Comparison of ENCODE assay signal across 11 cellular contexts in the genomic region with DNA sequence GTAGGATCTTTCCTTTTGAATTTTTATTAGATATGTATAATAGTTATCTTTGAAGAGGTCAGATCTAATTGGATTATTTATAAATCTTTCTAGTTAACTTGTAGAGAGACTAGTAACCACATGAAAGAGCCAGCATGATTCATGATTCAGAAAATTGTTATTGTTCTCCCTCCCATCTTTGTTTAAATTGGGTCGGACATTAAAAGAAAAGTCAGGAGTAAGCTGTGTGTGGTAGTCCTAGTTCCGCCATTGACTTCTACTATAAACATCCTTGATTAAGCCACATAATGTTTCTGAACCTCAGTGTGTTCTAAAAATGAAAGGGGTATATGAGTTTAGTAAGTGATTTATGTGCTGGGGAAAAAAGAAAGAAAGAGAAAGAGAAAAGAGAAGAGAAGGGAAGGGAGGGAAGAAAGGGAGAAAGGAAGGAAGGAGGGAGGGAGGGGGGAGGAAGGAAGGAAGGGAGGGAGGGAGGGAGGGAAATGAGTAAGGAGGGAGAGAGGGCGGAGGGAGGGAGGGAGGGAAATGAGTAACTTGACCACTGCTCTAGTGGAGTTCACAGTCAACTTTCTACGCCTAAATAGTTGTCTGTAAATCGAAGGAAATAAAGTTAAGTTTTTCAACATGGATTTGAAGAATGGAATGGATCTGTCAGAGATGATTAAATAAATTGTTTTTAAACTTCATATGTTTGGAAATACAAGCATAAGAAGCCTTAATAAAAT. TPM values are rescaled to one million over a fixed set of nuclear protein-coding genes. Genes with fewer than 3 reads are reported as not detected.
DNase-seq lines count a peak whose midpoint lies in the region; ATAC-seq, FAIRE-seq and TF ChIP-seq lines count a peak whose summit lies in the region.
"Had no signal": no experiment of that assay in that cellular context is flagged by ENCODE, and none has a peak within 500 bp of the region (broad histone marks: within the 10 kb centered on the region; RNA-seq: fewer than 3 reads in every experiment).

No MANE protein-coding gene starts in this region.

- H3K36me3 ChIP-seq in lower lobe of right lung = peaks cover 3% of the 10 kb centered on the region

- H3K27ac ChIP-seq in A549 (no peak overlapping the region), lower lobe of right lung (peak overlapping the region; percentile 26)

- ATAC-seq in A549 (no peak), lower lobe of right lung (no peak), GM21529 (IDR thresholded peaks at IDR 0.05; ENCODE audit: unreplicated experiment) (no peak), HG03521 (IDR thresholded peaks at IDR 0.05; ENCODE audit: unreplicated experiment) (no peak)

- no peaks in the 10 kb centered on the region for H3K9me3 ChIP-seq in A549
- H3K9me3 ChIP-seq in lower lobe of right lung = no peaks in the 10 kb centered on the region

- POLR2A ChIA-PET in A549 (lab: Yijun Ruan, JAX) = no interaction called here

- H3K27me3 ChIP-seq in lower lobe of right lung (ENCODE audit: low read depth) = no peaks in the 10 kb centered on the region

- CTCF ChIA-PET in A549 (lab: Yijun Ruan, JAX) = interaction anchor here (0.5 kb wide), 1 partner anchor 28 kb away, joined by 3 read pairs; no protein-coding TSS in a partner anchor

- H3K4me1 ChIP-seq in A549 = peaks cover 10% of the 10 kb centered on the region
- peaks cover 39% of the 10 kb centered on the region for H3K4me1 ChIP-seq in lower lobe of right lung

- 78% methylated on average over 4 of the region's 5 CpGs for WGBS in A549 (ENCODE audit: missing lambda C conversion rate)

- FAIRE-seq in A549 (lab: Jason Lieb, UNC) (no peak), endometrium (lab: Jason Lieb, UNC) (peak; percentile 74)

- TF ChIP-seq POLR2A in A549 (IDR thresholded peaks at IDR 0.05; ENCODE audit: low read length) (no peak), erythroblast (IDR thresholded peaks at IDR 0.05; ENCODE audit: low read length) (no peak)

- no peak for TF ChIP-seq EP300 in A549 (IDR thresholded peaks at IDR 0.05)

- peak overlapping the region; percentile 29; the same call in 2 of the 3 replicates for H3K4me2 ChIP-seq in A549

- no peak for TF ChIP-seq RAD21 in A549 (conservative IDR thresholded peaks at IDR 0.05 in 1 of 2, IDR thresholded peaks at IDR 0.05 in 1 of 2)

- H3K4me3 ChIP-seq in A549 = no peak overlapping the region
- no peak overlapping the region for H3K4me3 ChIP-seq in lower lobe of right lung

- intact Hi-C loops in lower lobe of right lung (cut with DNase I) = no loop called here

- TF ChIP-seq CTCF in A549 (IDR thresholded peaks at IDR 0.05) = no peak
- TF ChIP-seq CTCF in lower lobe of right lung (IDR thresholded peaks at IDR 0.05) = no peak

- in situ Hi-C loops in SK-MEL-5 (cut with HindIII; ENCODE audit: low pct_unique_long_range_greater_than_20kb, low sequenced_read_pairs) = no loop called here

- DNase-seq in A549 (ENCODE audit: low read depth in 1 of 2, low spot score in 1 of 2) = no peak
- DNase-seq in SK-MEL-5 (ENCODE audit: low read depth, low spot score) = peak; percentile 10
- DNase-seq in lower lobe of right lung = no peak
- no peak for DNase-seq in cerebellar cortex (ENCODE audit: low spot score)
- no peak for DNase-seq in erythroblast (lab: John Stamatoyannopoulos, UW)
- DNase-seq: activated CD4-positive, alpha-beta memory T cell treated with anti-CD3 and anti-CD28 coated beads for 36 hours; NCI-H1417 treated with DMSO at 0.1 percent for 48 hours; stimulated activated CD4-positive, alpha-beta T cell treated with anti-CD3 and anti-CD28 coated beads, Interleukin-4, amount 100 ng/mL, for 1 hour had no signal

TF ChIP-seq in A549, 52 proteins besides CTCF, POLR2A, EP300 and RAD21:
- TF ChIP-seq EHMT2 (IDR thresholded peaks at IDR 0.05; ENCODE audit: low read depth) = no peak
- TF ChIP-seq TFCP2L1 (CRISPR knock-in tag; IDR thresholded peaks at IDR 0.05) = no peak
- no peak for TF ChIP-seq RNF2 (IDR thresholded peaks at IDR 0.05; ENCODE audit: borderline replicate concordance, low read depth)
- no peak for TF ChIP-seq ZSCAN20 (CRISPR knock-in tag; IDR thresholded peaks at IDR 0.05)
- TF ChIP-seq SMC3 (IDR thresholded peaks at IDR 0.05) = no peak

RNA-seq across cellular contexts. Expression of a gene that starts 32.9 kb away (rescaled TPM):
- 9.0 and 11.4 TPM in 2 replicates for polyA plus RNA-seq in A549 (2011; rRNA removed)
- 3.6 and 5.4 TPM in 2 replicates for polyA plus RNA-seq in A549 (2012; cell fraction: cytosol; rRNA removed)
- polyA plus RNA-seq in A549 (2012; cell fraction: nucleus; rRNA removed) = 6.7 and 7.4 TPM in 2 replicates
- 4.5 to 5.1 TPM (median 4.7 TPM) in 3 replicates for polyA plus RNA-seq in A549 (2017; fragmentation: RNase III; extraction: RNeasy Plus Mini Kit Qiagen cat#74134 plus additional on column Dnase treatment)
- polyA minus RNA-seq in A549 (2011; rRNA and poly(A)+ RNA removed) = 16.7 and 20.0 TPM in 2 replicates
- total RNA-seq in SK-MEL-5 (2014; rRNA removed; shearing (Covaris generic)) = 17.5 and 20.9 TPM in 2 replicates
- 19.2 and 25.2 TPM in 2 replicates for polyA plus RNA-seq in SK-MEL-5 (2015; cell fraction: cytosol; rRNA removed)
- 16.6 and 19.1 TPM in 2 replicates for polyA plus RNA-seq in SK-MEL-5 (2015; cell fraction: nucleus; rRNA removed)
- 26.3 TPM for total RNA-seq in lower lobe of right lung
